Comparison of ENCODE assay signal across 9 cellular contexts in the genomic region with DNA sequence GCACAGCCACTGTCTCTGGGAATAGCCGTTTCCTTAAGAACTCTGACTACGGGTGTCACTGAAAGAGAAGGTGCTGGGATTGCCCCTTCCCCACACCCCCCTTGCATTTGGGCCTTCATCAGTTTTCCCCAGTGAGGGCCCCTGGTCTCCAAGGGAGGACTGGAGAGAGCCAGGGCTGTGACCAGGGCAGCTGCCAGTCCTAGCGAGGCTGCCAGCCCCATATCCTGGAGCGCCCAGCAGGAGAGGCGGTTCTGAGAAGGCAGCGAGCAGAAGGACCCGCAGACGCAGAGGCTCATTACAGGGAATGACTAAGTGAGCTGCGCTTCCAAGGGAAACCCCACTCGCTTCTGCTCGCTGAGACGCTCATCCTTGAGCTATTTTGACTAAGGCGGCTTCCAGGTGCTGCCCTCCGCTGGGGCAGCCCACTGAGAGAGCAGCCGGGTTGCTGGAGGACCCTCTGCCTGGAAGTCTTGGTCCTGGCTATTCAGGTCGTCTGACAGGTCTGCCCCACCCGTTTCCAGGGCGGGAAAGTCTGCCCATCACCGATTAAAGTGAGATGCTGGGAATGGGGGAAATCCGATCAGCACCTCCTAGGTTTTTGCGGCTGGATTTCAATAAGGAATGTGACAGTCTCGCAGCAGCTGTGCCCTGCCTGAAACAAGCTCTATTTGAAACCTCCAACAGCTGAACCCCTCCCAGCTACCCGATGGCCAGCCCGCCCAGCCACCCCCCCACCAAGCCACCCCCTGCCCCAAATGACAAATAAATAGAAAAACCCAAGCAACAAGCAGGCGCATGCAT. TPM values are rescaled to one million over a fixed set of nuclear protein-coding genes. Genes with fewer than 3 reads are reported as not detected.
DNase-seq lines count a peak whose midpoint lies in the region; ATAC-seq and TF ChIP-seq lines count a peak whose summit lies in the region.
"Had no signal": no experiment of that assay in that cellular context is flagged by ENCODE, and none has a peak within 500 bp of the region (broad histone marks: within the 10 kb centered on the region; RNA-seq: fewer than 3 reads in every experiment).

No MANE protein-coding gene starts in this region.

- H3K27me3 ChIP-seq in BLaER1 (peaks cover 45% of the 10 kb centered on the region), HUES64 (ENCODE audit: insufficient read depth, low read length) (peaks cover 32% of the 10 kb centered on the region), mesenchymal stem cell (ENCODE audit: control insufficient read depth in 1 of 2, insufficient read depth in 1 of 2, low read length in 2 of 2) (peaks cover 16 to 88% of the 10 kb centered on the region in 2 experiments)
- H3K27me3 ChIP-seq in CD8-positive, alpha-beta memory T cell (ENCODE audit: insufficient read depth, low read length, poor library complexity, severe bottlenecking): peaks cover 13% of the 10 kb centered on the region

- DNase-seq in mesenchymal stem cell (peak; percentile 93), NOMO-1 treated with dmso at 0.1 percent for 144 hours (lab: John Stamatoyannopoulos, UW; ENCODE audit: unreplicated experiment) (no peak)
- DNase-seq in CD8-positive, alpha-beta memory T cell: no peak

- H3K4me3 ChIP-seq in BLaER1 (no peak overlapping the region), HUES64 (ENCODE audit: low read length) (peak overlapping the region; percentile 28), mesenchymal stem cell (ENCODE audit: insufficient read depth in 1 of 2, low read depth in 1 of 2, low read length in 2 of 2) (peak overlapping the region in 1 of 2 experiments; percentile 49)
- no peak overlapping the region for H3K4me3 ChIP-seq in CD8-positive, alpha-beta memory T cell (ENCODE audit: low read length)

- H2BK120ac ChIP-seq in mesenchymal stem cell (ENCODE audit: low read depth, low read length): no peak overlapping the region

- H3K27ac ChIP-seq in BLaER1: no peak overlapping the region
- H3K27ac ChIP-seq in HUES64 (ENCODE audit: low read depth, low read length): no peak overlapping the region
- H3K27ac ChIP-seq in mesenchymal stem cell (ENCODE audit: low read length, poor library complexity, severe bottlenecking): peak overlapping the region; percentile 18
- no peak overlapping the region for H3K27ac ChIP-seq in CD8-positive, alpha-beta memory T cell (ENCODE audit: low read depth, low read length)
- H3K27ac ChIP-seq: upper lobe of left lung had no signal

- CTCF ChIA-PET in CD8-positive, alpha-beta memory T cell (lab: Charles Lee): interaction anchor here (1.6 to 1.7 kb wide), 2 partner anchors 8 to 308 kb away, joined by 6 to 7 read pairs; no protein-coding TSS in a partner anchor

- no peaks in the 10 kb centered on the region for H3K36me3 Mint-ChIP-seq in brain
- H3K36me3 Mint-ChIP-seq in CD8-positive, alpha-beta memory T cell: no peaks in the 10 kb centered on the region

- H3K36me3 ChIP-seq in BLaER1 (no peaks in the 10 kb centered on the region), HUES64 (ENCODE audit: insufficient read depth, low read length) (no peaks in the 10 kb centered on the region), mesenchymal stem cell (ENCODE audit: control insufficient read depth in 1 of 2, insufficient read depth in 2 of 2, low read depth in 1 of 2, low read length in 2 of 2) (no peaks in the 10 kb centered on the region)
- H3K36me3 ChIP-seq in CD8-positive, alpha-beta memory T cell (ENCODE audit: insufficient read depth, low read length): no peaks in the 10 kb centered on the region
- H3K36me3 ChIP-seq: upper lobe of left lung had no signal

- 12% methylated on average over 22 of the region's 25 CpGs for WGBS in HUES64
- WGBS in mesenchymal stem cell: 14% methylated on average over 24 of the region's 25 CpGs

- no peak overlapping the region for H2BK5ac ChIP-seq in mesenchymal stem cell (ENCODE audit: low read depth, low read length, poor library complexity, severe bottlenecking)

- no peak overlapping the region for H2AFZ ChIP-seq in mesenchymal stem cell (ENCODE audit: low read depth, low read length)

- H4K8ac ChIP-seq in mesenchymal stem cell (ENCODE audit: low read length): no peak overlapping the region

- no peaks in the 10 kb centered on the region for H3K9me3 ChIP-seq in BLaER1
- H3K9me3 ChIP-seq in HUES64 (ENCODE audit: insufficient read depth, low read depth, low read length): no peaks in the 10 kb centered on the region
- H3K9me3 ChIP-seq in mesenchymal stem cell (ENCODE audit: control insufficient read depth, low read length): no peaks in the 10 kb centered on the region
- H3K9me3 ChIP-seq in CD8-positive, alpha-beta memory T cell (ENCODE audit: low read length): no peaks in the 10 kb centered on the region
- H3K9me3 ChIP-seq: upper lobe of left lung had no signal

- peaks cover 30% of the 10 kb centered on the region for H3K27me3 Mint-ChIP-seq in brain
- peaks cover 37 to 75% of the 10 kb centered on the region in 2 donors for H3K27me3 Mint-ChIP-seq in CD8-positive, alpha-beta memory T cell

- H3K9me3 Mint-ChIP-seq in brain: peaks cover 0 to 3% (median 0%) of the 10 kb centered on the region in 5 experiments
- H3K9me3 Mint-ChIP-seq in CD8-positive, alpha-beta memory T cell: no peaks in the 10 kb centered on the region

- peak overlapping the region; percentile 87 to 94 (median 91) for H3K4me3 Mint-ChIP-seq in brain
- H3K4me3 Mint-ChIP-seq in CD8-positive, alpha-beta memory T cell: no peak overlapping the region

- H3K23ac ChIP-seq in mesenchymal stem cell (ENCODE audit: low read length in 2 of 2): no peak overlapping the region

- H3K4me1 Mint-ChIP-seq in brain: peaks cover 89% of the 10 kb centered on the region
- H3K4me1 Mint-ChIP-seq in CD8-positive, alpha-beta memory T cell: peaks cover 16 to 33% (median 25%) of the 10 kb centered on the region in 3 donors

- H3K9ac ChIP-seq in BLaER1 (no peak overlapping the region), HUES64 (ENCODE audit: low read depth, low read length) (no peak overlapping the region), mesenchymal stem cell (ENCODE audit: low read length) (no peak overlapping the region)

- H3K4ac ChIP-seq in mesenchymal stem cell (ENCODE audit: low read depth in 1 of 2, low read length in 2 of 2): no peak overlapping the region

- peaks cover 7% of the 10 kb centered on the region; the same call in 1 of the 2 replicates for H4K20me1 ChIP-seq in BLaER1

- H2AK5ac ChIP-seq in mesenchymal stem cell (ENCODE audit: low read length, severe bottlenecking): no peak overlapping the region

- no peaks in the 10 kb centered on the region for H3K79me1 ChIP-seq in mesenchymal stem cell (replicated peaks; ENCODE audit: low read length, poor library complexity, severe bottlenecking)

- peak overlapping the region; percentile 79 to 99 (median 94) for H3K27ac Mint-ChIP-seq in brain
- H3K27ac Mint-ChIP-seq in CD8-positive, alpha-beta memory T cell: no peak overlapping the region

- POLR2A ChIA-PET in CD8-positive, alpha-beta memory T cell (lab: Charles Lee): no interaction called here

- H3K14ac ChIP-seq in mesenchymal stem cell (ENCODE audit: low read length in 2 of 2): no peak overlapping the region

- peak overlapping the region in 1 of 2 experiments; percentile 45 for H2BK12ac ChIP-seq in mesenchymal stem cell (ENCODE audit: low read length in 2 of 2)

- peaks cover 95% of the 10 kb centered on the region for H3K4me1 ChIP-seq in BLaER1
- peaks cover 40% of the 10 kb centered on the region for H3K4me1 ChIP-seq in HUES64 (ENCODE audit: insufficient read depth, low read length)
- H3K4me1 ChIP-seq in mesenchymal stem cell (ENCODE audit: control insufficient read depth, insufficient read depth, low read depth, low read length): peaks cover 35% of the 10 kb centered on the region
- no peaks in the 10 kb centered on the region for H3K4me1 ChIP-seq in CD8-positive, alpha-beta memory T cell (ENCODE audit: insufficient read depth, low read length)

- H3K18ac ChIP-seq in mesenchymal stem cell (ENCODE audit: low read depth in 1 of 2, low read length in 2 of 2): peak overlapping the region; percentile 47 to 61

- ATAC-seq in HG03097 (IDR thresholded peaks at IDR 0.05; ENCODE audit: low FRiP score, unreplicated experiment) (no peak), GM21786 (IDR thresholded peaks at IDR 0.05; ENCODE audit: unreplicated experiment) (no peak)

- H2BK15ac ChIP-seq in mesenchymal stem cell (ENCODE audit: low read depth, poor library complexity, severe bottlenecking): no peak overlapping the region

- no peak overlapping the region for H4K91ac ChIP-seq in mesenchymal stem cell (ENCODE audit: low read length)

- H3K4me2 ChIP-seq in BLaER1 (peak overlapping the region; percentile 80), mesenchymal stem cell (ENCODE audit: low read length, poor library complexity, severe bottlenecking) (peak overlapping the region; percentile 59)

- no peak for TF ChIP-seq CTCF in brain (conservative IDR thresholded peaks at IDR 0.05)

RNA-seq across cellular contexts. Expression of a gene that starts 2.9 kb away (rescaled TPM):
- 1.4 TPM for polyA plus RNA-seq in HUES64 (2013, experiment 1 of 2)
- polyA plus RNA-seq in HUES64 (2013, experiment 2 of 2): 2.3 TPM
- 5.1 TPM for polyA plus RNA-seq in brain (ENCODE audit: insufficient read depth, low read depth, low replicate concordance)
- polyA plus RNA-seq in mesenchymal stem cell (2013, experiment 1 of 2): 0.81 TPM
- 0.75 TPM for polyA plus RNA-seq in mesenchymal stem cell (2013, experiment 2 of 2)
- total RNA-seq in CD8-positive, alpha-beta memory T cell: under 1 TPM; 0.18 to 0.22 TPM
- polyA plus RNA-seq in CD8-positive, alpha-beta memory T cell: not detected

Comparison
In these comparisons a context has a peak if more than half of its experiments do, and no peak if none do; other contexts are left out.
1. H3K27ac Mint-ChIP-seq: peak in brain (5 of 5); none in CD8-positive, alpha-beta memory T cell (0 of 8).
2. H3K4me3 Mint-ChIP-seq: peak in brain (5 of 5); none in CD8-positive, alpha-beta memory T cell (0 of 7).